In genomic region chr13:54379461-54379860, GRCh38 we compare ENCODE assay signal across 5 cellular contexts.
"Had no signal": no experiment of that assay in that cellular context is flagged by ENCODE, and none has a peak within 500 bp of the region (broad histone marks: within the 10 kb centered on the region; RNA-seq: fewer than 3 reads in every experiment).

No MANE protein-coding gene starts in this region.

- DNase-seq: IMR-90, KBM-7, KG1 had no signal

- ATAC-seq: HepG2, K562 had no signal
